In the genomic region with DNA sequence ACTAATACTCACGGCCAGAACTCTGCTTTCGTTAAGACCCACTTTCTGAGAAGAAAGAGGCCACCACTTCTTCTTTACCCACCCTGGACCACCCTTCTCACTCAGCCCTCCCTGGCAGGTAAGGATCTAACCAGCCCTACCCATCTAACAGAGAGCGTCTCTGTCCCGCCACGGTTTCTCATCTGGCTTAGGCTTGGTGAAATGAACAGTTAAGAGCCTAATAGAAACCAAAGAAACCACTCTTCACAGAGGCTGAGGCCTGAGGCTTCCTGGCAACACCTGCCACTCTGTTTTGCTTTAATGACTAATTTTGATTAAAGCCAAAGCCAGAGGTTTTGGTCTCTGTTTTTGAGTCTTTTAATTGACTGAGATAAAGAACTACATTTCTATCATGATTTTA, we compare ENCODE assay signal across 13 cellular contexts.
DNase-seq lines count a peak whose midpoint lies in the region; ATAC-seq and TF ChIP-seq lines count a peak whose summit lies in the region.
"Had no signal": no experiment of that assay in that cellular context is flagged by ENCODE, and none has a peak within 500 bp of the region (broad histone marks: within the 10 kb centered on the region; RNA-seq: fewer than 3 reads in every experiment).

No MANE protein-coding gene starts in this region.

- no peaks in the 10 kb centered on the region for H3K36me3 ChIP-seq in esophagus muscularis mucosa

- 94% methylated on average over 5 of the region's 5 CpGs for WGBS in esophagus muscularis mucosa

- no peak for TF ChIP-seq POLR2A in esophagus muscularis mucosa (IDR thresholded peaks at IDR 0.05; ENCODE audit: low read depth)

- no peak for TF ChIP-seq EP300 in esophagus muscularis mucosa (IDR thresholded peaks at IDR 0.05)

- no peak overlapping the region for H3K4me3 ChIP-seq in esophagus muscularis mucosa

- intact Hi-C loops in esophagus muscularis mucosa (cut with DNase I) (no loop called here), cardiac septum (cut with DNase I) (loop anchor here (10.0 kb wide), 1 partner anchor 275 kb away; no protein-coding TSS in a partner anchor)

- H3K9me3 ChIP-seq in esophagus muscularis mucosa, result no peaks in the 10 kb centered on the region

- no peak overlapping the region for H3K27ac ChIP-seq in esophagus muscularis mucosa (replicated peaks in 1 of 4)

- peak; percentile 86 for ATAC-seq in GM18861 (IDR thresholded peaks at IDR 0.05; ENCODE audit: unreplicated experiment)
- peak; percentile 89 for ATAC-seq in GM21381 (IDR thresholded peaks at IDR 0.05; ENCODE audit: unreplicated experiment)
- ATAC-seq in HG03060 (IDR thresholded peaks at IDR 0.05; ENCODE audit: low read depth, unreplicated experiment), result peak; percentile 65
- ATAC-seq: HCT116 had no signal

- H3K4me1 ChIP-seq in esophagus muscularis mucosa, result peaks cover 0 to 4% (median 1%) of the 10 kb centered on the region in 4 donors

- no peaks in the 10 kb centered on the region for H3K27me3 ChIP-seq in esophagus muscularis mucosa

- no peak for TF ChIP-seq CTCF in esophagus muscularis mucosa (IDR thresholded peaks at IDR 0.05)

- peak; percentile 66 for DNase-seq in esophagus muscularis mucosa (ENCODE audit: extremely low spot score)
- DNase-seq in SIG-M5 treated with dmso at 0.1 percent for 504 hours (lab: John Stamatoyannopoulos, UW; ENCODE audit: unreplicated experiment), result no peak
- DNase-seq in RPMI8226, result no peak
- DNase-seq in cardiac septum (ENCODE audit: low spot score), result no peak
- DNase-seq: activated naive CD4-positive, alpha-beta T cell treated with anti-CD3 and anti-CD28 coated beads, Interleukin-2, amount 10 ng/mL, durations not matched to agents 7 days and 5 days; DMS53; effector CD4-positive, alpha-beta T cell; hypothalamus; MV-4-11 had no signal
